Comparison of ENCODE assay signal across 8 cellular contexts in genomic region chr12:64673490-64674169, GRCh38.
A peak's percentile ranks its signal among the peaks of the same experiment; 100 is the strongest.
DNase-seq lines count a peak whose midpoint lies in the region; ATAC-seq and TF ChIP-seq lines count a peak whose summit lies in the region.

No MANE protein-coding gene starts in this region.

- no peaks in the 10 kb centered on the region for H3K27me3 Mint-ChIP-seq in activated CD4-positive, alpha-beta memory T cell treated with anti-CD3 and anti-CD28 coated beads for 36 hours

- H3K4me1 ChIP-seq in HUES6 (ENCODE audit: control insufficient read depth, insufficient read depth, low read length) (peaks cover 65% of the 10 kb centered on the region), lung (ENCODE audit: control insufficient read depth in 2 of 2, insufficient read depth in 2 of 2, low read length in 2 of 2) (peaks cover 36 to 62% of the 10 kb centered on the region in 2 donors)

- peak overlapping the region; percentile 7; the same call in 1 of the 2 replicates for H3K27ac ChIP-seq in HUES6 (ENCODE audit: low read depth, low read length)
- H3K27ac ChIP-seq in lung (ENCODE audit: low read depth in 1 of 2, low read length in 1 of 2): peak overlapping the region; percentile 45 to 58
- no peak overlapping the region for H3K27ac ChIP-seq in brain microvascular endothelial cell
- no peak overlapping the region for H3K27ac ChIP-seq in substantia nigra (ENCODE audit: low read depth, low read length, poor library complexity, severe bottlenecking)

- WGBS in lung, 2 donors: 72 to 75% methylated on average over 9 of the region's 9 CpGs

- H3K36me3 ChIP-seq in HUES6 (ENCODE audit: control insufficient read depth, insufficient read depth, low read length) (no peaks in the 10 kb centered on the region), lung (ENCODE audit: control insufficient read depth in 2 of 2, insufficient read depth in 2 of 2, low read length in 2 of 2) (no peaks in the 10 kb centered on the region), brain microvascular endothelial cell (replicated peaks) (no peaks in the 10 kb centered on the region)

- no peak overlapping the region for H3K4me3 ChIP-seq in HUES6 (ENCODE audit: low read depth, low read length)
- H3K4me3 ChIP-seq in lung: no peak overlapping the region
- no peak overlapping the region for H3K4me3 ChIP-seq in brain microvascular endothelial cell (ENCODE audit: low read depth, low read length)

- CTCF ChIA-PET in activated CD4-positive, alpha-beta memory T cell treated with anti-CD3 and anti-CD28 coated beads for 36 hours (lab: Charles Lee): interaction anchor here (0.6 to 1.2 kb wide), 4 partner anchors 25 to 92 kb away, joined by 3 to 5 read pairs (median 4); no protein-coding TSS in a partner anchor

- no peak for ATAC-seq in lung (ENCODE audit: insufficient read depth, low FRiP score)

- TF ChIP-seq CTCF in lung (IDR thresholded peaks at IDR 0.05; ENCODE audit: control extremely low read depth, extremely low read depth) (no peak), brain microvascular endothelial cell (IDR thresholded peaks at IDR 0.05; ENCODE audit: low read depth, low read length, missing control alignments) (no peak)

- H3K27me3 ChIP-seq in HUES6 (ENCODE audit: control insufficient read depth, insufficient read depth, low read length) (no peaks in the 10 kb centered on the region), lung (ENCODE audit: control insufficient read depth, insufficient read depth) (no peaks in the 10 kb centered on the region), brain microvascular endothelial cell (replicated peaks) (no peaks in the 10 kb centered on the region)

- H3K9ac ChIP-seq in HUES6 (ENCODE audit: low read length): peak overlapping the region; percentile 17

- no peaks in the 10 kb centered on the region for H3K9me3 ChIP-seq in HUES6 (ENCODE audit: control insufficient read depth, insufficient read depth, low read depth, low read length)
- no peaks in the 10 kb centered on the region for H3K9me3 ChIP-seq in lung (ENCODE audit: control insufficient read depth in 2 of 2, insufficient read depth in 1 of 2, low read length in 1 of 2)

- no peaks in the 10 kb centered on the region for H3K9me3 Mint-ChIP-seq in activated CD4-positive, alpha-beta memory T cell treated with anti-CD3 and anti-CD28 coated beads for 36 hours

- H3K27ac Mint-ChIP-seq in activated CD4-positive, alpha-beta memory T cell treated with anti-CD3 and anti-CD28 coated beads for 36 hours: peak overlapping the region; percentile 92

- no peak overlapping the region for H3K4me3 Mint-ChIP-seq in activated CD4-positive, alpha-beta memory T cell treated with anti-CD3 and anti-CD28 coated beads for 36 hours

- in situ Hi-C loops in brain microvascular endothelial cell (cut with HindIII; ENCODE audit: low pct_ligation_motif_present, low sequenced_read_pairs): no loop called here

- intact Hi-C loops in activated CD4-positive, alpha-beta memory T cell treated with anti-CD3 and anti-CD28 coated beads for 36 hours (cut with micrococcal nuclease): loop anchor here (5.0 kb wide), 1 partner anchor 271 kb away; the partner anchor contains the start of gene XPOT

- POLR2A ChIA-PET in activated CD4-positive, alpha-beta memory T cell treated with anti-CD3 and anti-CD28 coated beads for 36 hours (lab: Charles Lee): interaction anchor here (0.6 to 1.6 kb wide), 2 partner anchors 64 to 92 kb away, joined by 3 read pairs; partner anchors contain the start of gene RASSF3

- DNase-seq in A172 (ENCODE audit: low spot score) (peak; percentile 69), lung (ENCODE audit: low spot score) (no peak), NAMALWA (ENCODE audit: low spot score) (no peak), brain microvascular endothelial cell (no peak), HuH-7.5 (ENCODE audit: low spot score) (no peak), substantia nigra (lab: John Stamatoyannopoulos, UW) (no peak)
- DNase-seq in activated CD4-positive, alpha-beta memory T cell treated with anti-CD3 and anti-CD28 coated beads for 36 hours: no peak

- H3K4me1 Mint-ChIP-seq in activated CD4-positive, alpha-beta memory T cell treated with anti-CD3 and anti-CD28 coated beads for 36 hours (ENCODE audit: low read depth): peaks cover 88% of the 10 kb centered on the region

- no peaks in the 10 kb centered on the region for H3K36me3 Mint-ChIP-seq in activated CD4-positive, alpha-beta memory T cell treated with anti-CD3 and anti-CD28 coated beads for 36 hours

Comparison
In these comparisons a context has a peak if more than half of its experiments do, and no peak if none do; other contexts are left out.
1. H3K27ac ChIP-seq: peak in HUES6 (single experiment) and lung (2 of 2); none in brain microvascular endothelial cell (single experiment) and substantia nigra (single experiment).